In genomic region chr13:105991622-105992254, GRCh38 we compare ENCODE assay signal across 9 cellular contexts.
DNase-seq lines count a peak whose midpoint lies in the region; ATAC-seq and TF ChIP-seq lines count a peak whose summit lies in the region.
"Had no signal": no experiment of that assay in that cellular context is flagged by ENCODE, and none has a peak within 500 bp of the region (broad histone marks: within the 10 kb centered on the region; RNA-seq: fewer than 3 reads in every experiment).

No MANE protein-coding gene starts in this region.

- TF ChIP-seq EP300 in suprapubic skin (IDR thresholded peaks at IDR 0.05) = no peak

- peak; percentile 12 to 17 for DNase-seq in Kasumi-1 (lab: John Stamatoyannopoulos, UW)
- DNase-seq in amniotic epithelial cell (ENCODE audit: low read depth) = peak; percentile 73
- DNase-seq in kidney glomerular epithelial cell (lab: John Stamatoyannopoulos, UW) = peak; percentile 17
- no peak for DNase-seq in suprapubic skin (ENCODE audit: low spot score in 2 of 2)
- DNase-seq in NK-92 (lab: John Stamatoyannopoulos, UW; ENCODE audit: unreplicated experiment) = no peak
- DNase-seq: immature natural killer cell; stimulated activated CD4-positive, alpha-beta T cell treated with anti-CD3 and anti-CD28 coated beads, Interleukin-2, amount 100 ng/mL, for 24 hours had no signal

- H3K4me1 ChIP-seq in suprapubic skin = peaks cover 9% of the 10 kb centered on the region

- no peak for TF ChIP-seq CTCF in suprapubic skin (IDR thresholded peaks at IDR 0.05)

- ATAC-seq in HG02588 (IDR thresholded peaks at IDR 0.05; ENCODE audit: unreplicated experiment) (no peak), HG03520 (IDR thresholded peaks at IDR 0.05; ENCODE audit: unreplicated experiment) (no peak)

- no peak overlapping the region for H3K4me3 ChIP-seq in suprapubic skin

- WGBS in suprapubic skin = 49% methylated on average over 4 of the region's 4 CpGs

- H3K36me3 ChIP-seq in suprapubic skin = no peaks in the 10 kb centered on the region

- H3K27ac ChIP-seq in suprapubic skin = peak overlapping the region; percentile 24

- TF ChIP-seq POLR2A in suprapubic skin (IDR thresholded peaks at IDR 0.05) = no peak

- H3K27me3 ChIP-seq in suprapubic skin = no peaks in the 10 kb centered on the region

- H3K9me3 ChIP-seq in suprapubic skin = no peaks in the 10 kb centered on the region

Comparison
In these comparisons a context has a peak if more than half of its experiments do, and no peak if none do; other contexts are left out.
1. DNase-seq: peak in Kasumi-1 (2 of 2), amniotic epithelial cell (single experiment) and kidney glomerular epithelial cell (single experiment); none in suprapubic skin (0 of 2) and NK-92 (single experiment).